In genomic region chr3:194247350-194247740, GRCh38 we compare ENCODE assay signal across 26 cellular contexts.
"Had no signal": no experiment of that assay in that cellular context is flagged by ENCODE, and none has a peak within 500 bp of the region (broad histone marks: within the 10 kb centered on the region; RNA-seq: fewer than 3 reads in every experiment).

No MANE protein-coding gene starts in this region.

- H3K36me3 ChIP-seq: esophagus muscularis mucosa, heart left ventricle, left lung, neutrophil, suprapubic skin, tibial artery had no signal

- H3K27me3 ChIP-seq: esophagus muscularis mucosa, heart left ventricle, left lung, suprapubic skin had no signal

- ATAC-seq: activated naive CD8-positive, alpha-beta T cell treated with anti-CD3 and anti-CD28 coated beads, Interleukin-2, amount 50 U/mL, for 24 hours; foreskin keratinocyte; heart left ventricle; left lung; sciatic nerve; stimulated activated memory B cell treated with anti-CD40 and anti-IgM and Interleukin-4, amounts not matched to agents 10 μg/mL and 1 μg/mL and 100 μg/mL, for 72 hours; T-helper 17 cell had no signal

- H3K4me3 ChIP-seq: esophagus muscularis mucosa, heart left ventricle, left lung, skin epidermis, suprapubic skin, tibial artery had no signal

- H3K4me1 ChIP-seq: foreskin keratinocyte had no signal

- H3K27ac ChIP-seq: esophagus muscularis mucosa, foreskin keratinocyte, heart left ventricle, left lung, neutrophil, skin epidermis, suprapubic skin, tibial artery had no signal

- H3K9me3 ChIP-seq: esophagus muscularis mucosa, heart left ventricle, left lung, neutrophil, suprapubic skin, tibial artery had no signal

- DNase-seq: activated CD4-positive, alpha-beta memory T cell treated with anti-CD3 and anti-CD28 coated beads, Interleukin-2, amount 10 ng/mL, durations not matched to agents 7 days and 5 days; activated CD4-positive, alpha-beta T cell treated with anti-CD3 and anti-CD28 coated beads, Interleukin-2, amount 10 ng/mL, durations not matched to agents 24 days and 14 days; activated CD4-positive, CD25-positive, alpha-beta regulatory T cell treated with anti-CD3 and anti-CD28 coated beads, Interleukin-2, amount 50 U/mL, for 72 hours; activated naive CD8-positive, alpha-beta T cell treated with anti-CD3 and anti-CD28 coated beads, Interleukin-2, amount 50 U/mL, for 24 hours; activated T-cell treated with anti-CD3 and anti-CD28 coated beads, Interleukin-2, amount 50 U/mL, for 48 hours; amygdala; caudate nucleus; effector CD4-positive, alpha-beta T cell; foreskin keratinocyte; heart left ventricle; hypothalamus; kidney glomerular epithelial cell; left lung; naive B cell; nephron progenitor cell; stimulated activated CD4-positive, alpha-beta T cell treated with anti-CD3 and anti-CD28 coated beads, Interleukin-4, amount 100 ng/mL, for 4 hours; stimulated activated CD8-positive, alpha-beta memory T cell treated with anti-CD3 and anti-CD28 coated beads, Interleukin-4, amount 100 ng/mL, for 48 hours; T-helper 17 cell; T1000; tibial artery had no signal
